ENCODE assay signal across 8 cellular contexts in the genomic region with DNA sequence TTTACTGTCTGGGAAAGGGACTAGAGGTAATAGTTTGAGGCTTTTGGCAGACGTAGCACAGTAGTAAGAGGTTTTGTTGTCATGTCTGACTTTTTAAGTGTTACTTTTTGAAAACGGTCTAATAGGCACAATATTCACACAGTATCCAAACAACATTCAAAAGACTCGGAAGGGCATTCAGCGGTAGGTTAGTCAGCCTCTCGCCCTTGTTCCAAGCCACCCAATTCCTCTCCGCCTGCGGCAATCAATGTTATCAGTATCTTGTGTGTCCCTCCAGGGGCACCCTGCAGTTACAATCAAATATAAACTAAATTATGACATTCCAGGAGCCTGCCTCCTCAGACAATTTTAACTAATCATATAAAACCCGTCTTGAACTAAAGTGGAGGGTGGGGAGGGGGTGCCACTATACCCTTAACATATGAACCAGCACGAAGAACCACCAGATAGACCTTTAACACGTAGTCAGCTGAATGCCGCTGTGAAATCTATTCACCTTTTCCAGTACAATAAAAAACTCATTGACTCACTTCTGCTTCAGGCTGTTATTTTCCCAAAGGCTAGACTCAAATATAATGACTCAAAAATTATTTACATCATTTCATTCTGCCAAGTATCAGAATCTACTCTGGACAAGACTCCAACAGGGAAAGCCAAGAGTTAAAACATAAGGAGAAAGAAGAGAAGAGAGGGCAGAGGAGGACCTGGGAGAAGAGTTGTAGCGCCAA. TPM values are rescaled to one million over a fixed set of nuclear protein-coding genes. Genes with fewer than 3 reads are reported as not detected.
DNase-seq lines count a peak whose midpoint lies in the region; ATAC-seq and TF ChIP-seq lines count a peak whose summit lies in the region.

No MANE protein-coding gene starts in this region.

- no peaks in the 10 kb centered on the region for H3K9me2 ChIP-seq in GM23248 (ENCODE audit: insufficient read depth)

- H3K27ac ChIP-seq in GM23248, result peak overlapping the region; percentile 97
- peak overlapping the region; percentile 89 to 99 (median 96) for H3K27ac ChIP-seq in esophagus squamous epithelium
- peak overlapping the region; percentile 88 for H3K27ac ChIP-seq in psoas muscle

- H2AFZ ChIP-seq in GM23248, result peak overlapping the region; percentile 83; the same call in 1 of the 2 replicates

- H3K36me3 ChIP-seq in GM23248 (ENCODE audit: low read depth) (peaks cover 43% of the 10 kb centered on the region), esophagus squamous epithelium (peaks cover 0 to 5% (median 0%) of the 10 kb centered on the region in 3 donors), psoas muscle (ENCODE audit: insufficient read depth in 1 of 2, low read depth in 1 of 2) (no peaks in the 10 kb centered on the region)

- H3K27me3 ChIP-seq in GM23248 (replicated peaks; ENCODE audit: insufficient read depth) (no peaks in the 10 kb centered on the region), esophagus squamous epithelium (no peaks in the 10 kb centered on the region), psoas muscle (ENCODE audit: insufficient read depth in 3 of 3, low read length in 2 of 3) (no peaks in the 10 kb centered on the region)

- no peak for TF ChIP-seq CTCF in esophagus squamous epithelium (IDR thresholded peaks at IDR 0.05)
- TF ChIP-seq CTCF in psoas muscle (IDR thresholded peaks at IDR 0.05), result no peak

- peak overlapping the region; percentile 90 for H3K9ac ChIP-seq in GM23248

- intact Hi-C loops in esophagus squamous epithelium (cut with DNase I), result no loop called here
- intact Hi-C loops in psoas muscle (cut with DNase I), result loop anchor here (5.0 to 10.0 kb wide), 3 partner anchors 54 to 1536 kb away; no protein-coding TSS in a partner anchor

- H3K9me3 ChIP-seq in GM23248 (ENCODE audit: low read depth), result no peaks in the 10 kb centered on the region
- H3K9me3 ChIP-seq in esophagus squamous epithelium, result no peaks in the 10 kb centered on the region
- H3K9me3 ChIP-seq in psoas muscle, result no peaks in the 10 kb centered on the region

- peaks cover 52% of the 10 kb centered on the region for H3F3A ChIP-seq in GM23248 (ENCODE audit: insufficient read depth)

- WGBS in GM23248 (ENCODE audit: low coverage in 1 of 2, low lambda C conversion rate in 2 of 2, missing lambda C conversion rate in 2 of 2), 2 experiments, result 0 to 2% methylated on average over 12 of the region's 12 CpGs
- WGBS in esophagus squamous epithelium, 2 donors, result 27 to 31% methylated on average over 12 of the region's 12 CpGs
- 20 to 63% (median 33%) methylated on average over 12 of the region's 12 CpGs for WGBS in psoas muscle, 3 donors

- no peak for TF ChIP-seq POLR2A in esophagus squamous epithelium (IDR thresholded peaks at IDR 0.05)

- H3K4me2 ChIP-seq in GM23248 (ENCODE audit: unreplicated experiment), result peak overlapping the region; percentile 98

- H3K4me3 ChIP-seq in GM23248 (peak overlapping the region; percentile 99), esophagus squamous epithelium (peak overlapping the region; percentile 65 to 97 (median 89)), psoas muscle (peak overlapping the region; percentile 75)

- in situ Hi-C loops in GM23248 (cut with MboI), result loop anchor here (25.0 kb wide), 1 partner anchor 261 kb away; no protein-coding TSS in a partner anchor

- peaks cover 39% of the 10 kb centered on the region for H3K4me1 ChIP-seq in GM23248 (ENCODE audit: insufficient read depth)
- H3K4me1 ChIP-seq in esophagus squamous epithelium, result peaks cover 0 to 60% (median 0%) of the 10 kb centered on the region in 3 donors
- H3K4me1 ChIP-seq in psoas muscle, result peaks cover 26% of the 10 kb centered on the region

- ATAC-seq in psoas muscle (no peak), esophagus mucosa (no peak)

- H4K20me1 ChIP-seq in GM23248 (ENCODE audit: insufficient read depth), result peaks cover 5% of the 10 kb centered on the region; the same call in 1 of the 2 replicates

- DNase-seq in GM23248 (peak; percentile 65), RKO (ENCODE audit: low spot score) (peak; percentile 39), esophagus squamous epithelium (lab: John Stamatoyannopoulos, UW) (no peak), psoas muscle (no peak), HuH-7 (ENCODE audit: low spot score) (no peak), NCI-H446 (lab: John Stamatoyannopoulos, UW) (no peak), NCI-H1092 treated with DMSO at 0.1 percent for 48 hours (lab: John Stamatoyannopoulos, UW) (no peak)

- peaks cover 67% of the 10 kb centered on the region for H3K79me2 ChIP-seq in GM23248 (ENCODE audit: insufficient read depth)

RNA-seq across cellular contexts. Expression of a gene that starts 1.7 kb away (rescaled TPM):
- total RNA-seq in GM23248 (2014; rRNA removed; shearing (Covaris generic)), result 48.6 and 50.5 TPM in 2 replicates
- polyA plus RNA-seq in GM23248 (2016; fragmentation: Nextera tagmentation; extraction: Ambion mirVana) (39.2 and 46.5 TPM in 2 replicates), psoas muscle (1 to 10 TPM in 1 of 3 donors, under 1 TPM in 2; 0.94 to 1.8 (median 0.99) TPM)
- total RNA-seq in esophagus squamous epithelium (1 to 10 TPM; 3.9 to 9.9 (median 7.4) TPM), psoas muscle (1 to 10 TPM; 2.1 to 4.3 (median 2.6) TPM), esophagus mucosa (2.9 TPM)

Comparison
In these comparisons a context has a peak if more than half of its experiments do, and no peak if none do; other contexts are left out.
1. DNase-seq: peak in GM23248 (single experiment) and RKO (single experiment); none in esophagus squamous epithelium (single experiment), psoas muscle (0 of 2), HuH-7 (single experiment), NCI-H446 (0 of 2) and NCI-H1092 treated with DMSO at 0.1 percent for 48 hours (single experiment).
2. Peak in every context shown above with its lines, with median percentiles within 50 percentile points of each other: H3K27ac ChIP-seq and H3K4me3 ChIP-seq.